In genomic region chr16:75293173-75293572, GRCh38 we compare ENCODE assay signal across 20 cellular contexts. TPM values are rescaled to one million over a fixed set of nuclear protein-coding genes. Genes with fewer than 3 reads are reported as not detected.
DNase-seq lines count a peak whose midpoint lies in the region; ATAC-seq and TF ChIP-seq lines count a peak whose summit lies in the region.
"Had no signal": no experiment of that assay in that cellular context is flagged by ENCODE, and none has a peak within 500 bp of the region (broad histone marks: within the 10 kb centered on the region; RNA-seq: fewer than 3 reads in every experiment).

No MANE protein-coding gene starts in this region.

- peaks cover 61% of the 10 kb centered on the region for H3K4me1 Mint-ChIP-seq in HFFc6 (ENCODE audit: low read depth)
- H3K4me1 Mint-ChIP-seq in activated T-helper 17 cell treated with anti-CD3 and anti-CD28 coated beads, Interleukin-2, amount 50 U/mL, for 72 hours, result peaks cover 10% of the 10 kb centered on the region
- H3K4me1 Mint-ChIP-seq: H9 had no signal

- no peaks in the 10 kb centered on the region for H3K9me3 Mint-ChIP-seq in HFFc6
- H3K9me3 Mint-ChIP-seq in activated T-helper 17 cell treated with anti-CD3 and anti-CD28 coated beads, Interleukin-2, amount 50 U/mL, for 72 hours, result no peaks in the 10 kb centered on the region
- H3K9me3 Mint-ChIP-seq: CD4-positive, CD25-positive, alpha-beta regulatory T cell; H9; IgD-negative memory B cell had no signal

- H3K36me3 ChIP-seq in colonic mucosa, result no peaks in the 10 kb centered on the region
- H3K36me3 ChIP-seq in muscle layer of duodenum (ENCODE audit: control insufficient read depth in 1 of 2, insufficient read depth in 2 of 2, low read length in 2 of 2), result peaks cover 8 to 11% of the 10 kb centered on the region in 2 donors
- H3K36me3 ChIP-seq in urinary bladder (ENCODE audit: insufficient read depth), result no peaks in the 10 kb centered on the region
- H3K36me3 ChIP-seq: SJCRH30 had no signal

- H3K4me3 Mint-ChIP-seq in HFFc6, result peak overlapping the region; percentile 74
- no peak overlapping the region for H3K4me3 Mint-ChIP-seq in activated T-helper 17 cell treated with anti-CD3 and anti-CD28 coated beads, Interleukin-2, amount 50 U/mL, for 72 hours
- H3K4me3 Mint-ChIP-seq: CD4-positive, CD25-positive, alpha-beta regulatory T cell; H9; IgD-negative memory B cell had no signal

- 57% methylated on average over 4 of the region's 4 CpGs for WGBS in urinary bladder

- peaks cover 36% of the 10 kb centered on the region for H3K36me3 Mint-ChIP-seq in HFFc6 (ENCODE audit: low read depth)
- peaks cover 98% of the 10 kb centered on the region for H3K36me3 Mint-ChIP-seq in activated T-helper 17 cell treated with anti-CD3 and anti-CD28 coated beads, Interleukin-2, amount 50 U/mL, for 72 hours (ENCODE audit: low read depth)

- H3K27me3 Mint-ChIP-seq in HFFc6 (ENCODE audit: insufficient read depth), result peaks cover 4% of the 10 kb centered on the region; the same call in 1 of the 2 replicates
- peaks cover 10% of the 10 kb centered on the region for H3K27me3 Mint-ChIP-seq in activated T-helper 17 cell treated with anti-CD3 and anti-CD28 coated beads, Interleukin-2, amount 50 U/mL, for 72 hours
- H3K27me3 Mint-ChIP-seq: CD4-positive, CD25-positive, alpha-beta regulatory T cell had no signal

- H3K4me1 ChIP-seq in colonic mucosa, result no peaks in the 10 kb centered on the region
- H3K4me1 ChIP-seq in muscle layer of duodenum (ENCODE audit: control insufficient read depth in 1 of 2, insufficient read depth in 2 of 2, low read length in 2 of 2), result peaks cover 3 to 9% of the 10 kb centered on the region in 2 donors
- H3K4me1 ChIP-seq in urinary bladder (ENCODE audit: insufficient read depth), result no peaks in the 10 kb centered on the region
- H3K4me1 ChIP-seq: SJCRH30 had no signal

- peak overlapping the region; percentile 84 for H3K27ac Mint-ChIP-seq in HFFc6
- H3K27ac Mint-ChIP-seq in activated T-helper 17 cell treated with anti-CD3 and anti-CD28 coated beads, Interleukin-2, amount 50 U/mL, for 72 hours, result no peak overlapping the region
- H3K27ac Mint-ChIP-seq: CD4-positive, CD25-positive, alpha-beta regulatory T cell; IgD-negative memory B cell had no signal

- H3K9ac ChIP-seq in colonic mucosa (ENCODE audit: low read depth in 2 of 2, low read length in 2 of 2), result no peak overlapping the region

- H3K9me3 ChIP-seq in colonic mucosa (no peaks in the 10 kb centered on the region), muscle layer of duodenum (ENCODE audit: control insufficient read depth in 1 of 2, low read length in 2 of 2) (no peaks in the 10 kb centered on the region)
- H3K9me3 ChIP-seq: SJCRH30 had no signal

- H3K27ac ChIP-seq in colonic mucosa (peak overlapping the region; percentile 39), muscle layer of duodenum (ENCODE audit: low read length) (peak overlapping the region; percentile 34), urinary bladder (ENCODE audit: low read depth) (peak overlapping the region; percentile 61)
- H3K27ac ChIP-seq: SJCRH30 had no signal

- TF ChIP-seq CTCF in HFFc6 (IDR thresholded peaks at IDR 0.05), result no peak
- no peak for TF ChIP-seq CTCF in colonic mucosa (IDR thresholded peaks at IDR 0.05)

- H3K27me3 ChIP-seq in colonic mucosa, result no peaks in the 10 kb centered on the region
- H3K27me3 ChIP-seq in muscle layer of duodenum (ENCODE audit: low read depth, low read length), result no peaks in the 10 kb centered on the region
- H3K27me3 ChIP-seq: SJCRH30 had no signal

- H3K4me3 ChIP-seq in colonic mucosa (no peak overlapping the region), muscle layer of duodenum (ENCODE audit: low read depth in 1 of 2, low read length in 2 of 2) (no peak overlapping the region), urinary bladder (ENCODE audit: low read depth, low read length) (no peak overlapping the region)
- H3K4me3 ChIP-seq: SJCRH30 had no signal

- DNase-seq in HFFc6 (no peak), colonic mucosa (no peak), NOMO-1 (lab: John Stamatoyannopoulos, UW; ENCODE audit: unreplicated experiment in 2 of 2) (no peak)
- DNase-seq: CD4-positive, CD25-positive, alpha-beta regulatory T cell; DMS79; H9; Karpas-422; MV-4-11; NCI-H1105 treated with DMSO at 0.1 percent for 48 hours; NCI-H1694; NCI-H2081; NCI-H2171 treated with DMSO at 0.1 percent for 48 hours; NCI-H524 treated with DMSO at 0.1 percent for 48 hours; OCI-M1; SJCRH30 had no signal

- no peak for ATAC-seq in activated T-helper 17 cell treated with anti-CD3 and anti-CD28 coated beads, Interleukin-2, amount 50 U/mL, for 72 hours (replicated peaks)
- no peak for ATAC-seq in HG03175 (IDR thresholded peaks at IDR 0.05; ENCODE audit: unreplicated experiment)

- intact Hi-C loops in colonic mucosa (cut with DNase I), result no loop called here

RNA-seq across cellular contexts. Expression of gene BCAR1, which starts 41.7 kb away (rescaled TPM):
- 100 to 1,000 TPM; 126 to 148 (median 130) TPM for total RNA-seq in HFFc6 (2021; fragmentation: NEBNext Ultra II Directional; extraction: Animal tissue kit (Norgen Biotek cat#: 25700))
- total RNA-seq in colonic mucosa (100 to 1,000 TPM; 110 to 130 TPM), urinary bladder (24.0 TPM)
- polyA plus RNA-seq in urinary bladder, result 40.4 TPM
- under 1 TPM in 1 of 2 donors, not detected in 1; 0.58 TPM for total RNA-seq in activated T-helper 17 cell treated with anti-CD3 and anti-CD28 coated beads, Interleukin-2, amount 50 U/mL, for 72 hours
- polyA plus RNA-seq: IgD-negative memory B cell had no signal

Comparison
In these comparisons a context has a peak if more than half of its experiments do, and no peak if none do; other contexts are left out.
1. RNA of gene BCAR1, which starts 41.7 kb away (total RNA-seq): 110 to 130 TPM in colonic mucosa, 126 to 148 TPM in HFFc6 and 24.0 TPM in urinary bladder (single experiment); 0.58 TPM in activated T-helper 17 cell treated with anti-CD3 and anti-CD28 coated beads, Interleukin-2, amount 50 U/mL, for 72 hours; every median in the first group is over 10 times any median in the second.
2. Peak in every context shown above with its lines, with median percentiles within 50 percentile points of each other: H3K27ac ChIP-seq.